8 cellular contexts compared by ENCODE assay signal in genomic region chr17:42675984-42676423, GRCh38. TPM values are rescaled to one million over a fixed set of nuclear protein-coding genes. Genes with fewer than 3 reads are reported as not detected.
DNase-seq lines count a peak whose midpoint lies in the region; ATAC-seq, FAIRE-seq and TF ChIP-seq lines count a peak whose summit lies in the region.

No MANE protein-coding gene starts in this region.

- peaks cover 59% of the 10 kb centered on the region for H3K27me3 ChIP-seq in ectodermal cell (ENCODE audit: control insufficient read depth, insufficient read depth, low read length, poor library complexity, severe bottlenecking)
- no peaks in the 10 kb centered on the region for H3K27me3 ChIP-seq in aorta (ENCODE audit: control insufficient read depth in 1 of 2, insufficient read depth in 2 of 2, low read length in 1 of 2)

- peaks cover 40% of the 10 kb centered on the region for H3K4me1 Mint-ChIP-seq in activated CD4-positive, alpha-beta T cell treated with anti-CD3 and anti-CD28 coated beads, Interleukin-2, amount 10 ng/mL, durations not matched to agents 24 days and 14 days

- WGBS in ectodermal cell, 2 experiments = 0 to 1% methylated on average over 41 of the region's 41 CpGs
- WGBS in mesodermal cell (ENCODE audit: insufficient coverage in 2 of 2), 2 experiments = 0 to 2% methylated on average over 33 to 36 of the region's 41 CpGs
- WGBS in aorta, 2 donors = 0% methylated on average over 41 of the region's 41 CpGs

- ATAC-seq in aorta (ENCODE audit: low FRiP score) (peak; percentile 2), GM21529 (IDR thresholded peaks at IDR 0.05; ENCODE audit: unreplicated experiment) (no peak)

- FAIRE-seq in RCC 7860 (lab: Jason Lieb, UNC) = no peak

- H3K27ac ChIP-seq in ectodermal cell (ENCODE audit: insufficient read depth, low read depth, low read length, poor library complexity, severe bottlenecking) (no peak overlapping the region), mesodermal cell (ENCODE audit: low read depth, low read length, severe bottlenecking) (peak overlapping the region; percentile 29), aorta (ENCODE audit: low read depth in 1 of 2, low read length in 2 of 2) (peak overlapping the region; percentile 28 to 72)

- peaks cover 39% of the 10 kb centered on the region for H3K27me3 Mint-ChIP-seq in activated CD4-positive, alpha-beta T cell treated with anti-CD3 and anti-CD28 coated beads, Interleukin-2, amount 10 ng/mL, durations not matched to agents 24 days and 14 days

- POLR2A ChIA-PET in GM10248 (lab: Yijun Ruan, JAX) = interaction anchor here (1.2 kb wide), 1 partner anchor 67 kb away, joined by 4 read pairs; the partner anchor contains the start of genes RETREG3 and TUBG1

- CTCF ChIA-PET in GM10248 (lab: Yijun Ruan, JAX) = interaction anchor here (0.9 to 6.5 kb wide), 8 partner anchors 8 to 98 kb away, joined by 3 to 97 read pairs (median 4); partner anchors contain the start of genes PSMC3IP, RETREG3 and TUBG1

- peak overlapping the region; percentile 20 for H3K27ac Mint-ChIP-seq in activated CD4-positive, alpha-beta T cell treated with anti-CD3 and anti-CD28 coated beads, Interleukin-2, amount 10 ng/mL, durations not matched to agents 24 days and 14 days

- H3K4me3 Mint-ChIP-seq in activated CD4-positive, alpha-beta T cell treated with anti-CD3 and anti-CD28 coated beads, Interleukin-2, amount 10 ng/mL, durations not matched to agents 24 days and 14 days = peak overlapping the region; percentile 81

- peaks cover 7% of the 10 kb centered on the region for H3K36me3 ChIP-seq in ectodermal cell (ENCODE audit: control insufficient read depth, insufficient read depth, low read length)
- peaks cover 27% of the 10 kb centered on the region for H3K36me3 ChIP-seq in mesodermal cell (ENCODE audit: control insufficient read depth, insufficient read depth, low read length)
- peaks cover 0 to 2% of the 10 kb centered on the region in 2 donors for H3K36me3 ChIP-seq in aorta (ENCODE audit: control insufficient read depth in 1 of 2, insufficient read depth in 2 of 2, low read length in 1 of 2)

- no peak for TF ChIP-seq CTCF in GM10248 (IDR thresholded peaks at IDR 0.05; ENCODE audit: control extremely low read depth, extremely low read depth, low read depth, missing control alignments)

- H3K4me3 ChIP-seq in ectodermal cell (ENCODE audit: insufficient read depth, low read depth, low read length) = peak overlapping the region; percentile 58
- H3K4me3 ChIP-seq in mesodermal cell (ENCODE audit: extremely low read depth, insufficient read depth, low read length, poor library complexity, severe bottlenecking) = peak overlapping the region; percentile 79
- H3K4me3 ChIP-seq in aorta (ENCODE audit: low read length in 2 of 2) = peak overlapping the region; percentile 60 to 70

- H3K9me3 ChIP-seq in ectodermal cell (ENCODE audit: control insufficient read depth, low read length) (no peaks in the 10 kb centered on the region), mesodermal cell (ENCODE audit: control insufficient read depth, low read length) (no peaks in the 10 kb centered on the region), aorta (ENCODE audit: control insufficient read depth, low read length) (no peaks in the 10 kb centered on the region)

- peak; percentile 77 for DNase-seq in activated CD4-positive, alpha-beta T cell treated with anti-CD3 and anti-CD28 coated beads, Interleukin-2, amount 10 ng/mL, durations not matched to agents 24 days and 14 days
- no peak for DNase-seq in activated CD4-positive, alpha-beta T cell treated with anti-CD3 and anti-CD28 coated beads for 4 hours
- DNase-seq in RCC 7860 (ENCODE audit: low spot score) (peak; percentile 8), aorta (peak; percentile 79 to 90), GM10248 (ENCODE audit: extremely low spot score) (no peak)

- intact Hi-C loops in activated CD4-positive, alpha-beta T cell treated with anti-CD3 and anti-CD28 coated beads, Interleukin-2, amount 10 ng/mL, durations not matched to agents 24 days and 14 days (cut with micrococcal nuclease) = loop anchor here (2.0 to 5.0 kb wide), 4 partner anchors 17 to 484 kb away; partner anchors contain the start of genes EZH1, GHDC, TUBG2 and WNK4
- intact Hi-C loops in aorta (cut with DNase I) = no loop called here

- H3K4me1 ChIP-seq in ectodermal cell (ENCODE audit: control insufficient read depth, insufficient read depth, low read length) (peaks cover 47% of the 10 kb centered on the region), mesodermal cell (ENCODE audit: control insufficient read depth, insufficient read depth, low read length, poor library complexity, severe bottlenecking) (peaks cover 33% of the 10 kb centered on the region), aorta (ENCODE audit: control insufficient read depth in 1 of 2, insufficient read depth in 2 of 2, low read length in 2 of 2) (no peaks in the 10 kb centered on the region)

- H3K36me3 Mint-ChIP-seq in activated CD4-positive, alpha-beta T cell treated with anti-CD3 and anti-CD28 coated beads, Interleukin-2, amount 10 ng/mL, durations not matched to agents 24 days and 14 days (ENCODE audit: low read depth) = no peaks in the 10 kb centered on the region

- no peaks in the 10 kb centered on the region for H3K9me3 Mint-ChIP-seq in activated CD4-positive, alpha-beta T cell treated with anti-CD3 and anti-CD28 coated beads, Interleukin-2, amount 10 ng/mL, durations not matched to agents 24 days and 14 days

RNA-seq across cellular contexts. Expression of gene PLEKHH3, which starts 0.8 kb away (rescaled TPM):
- 0.77 and 1.1 TPM in 2 replicates for total RNA-seq in activated CD4-positive, alpha-beta T cell treated with anti-CD3 and anti-CD28 coated beads, Interleukin-2, amount 10 ng/mL, durations not matched to agents 24 days and 14 days
- polyA plus RNA-seq in ectodermal cell (2013, experiment 1 of 4) = 21.4 TPM
- 18.9 TPM for polyA plus RNA-seq in ectodermal cell (2013, experiment 2 of 4)
- 16.7 TPM for polyA plus RNA-seq in ectodermal cell (2013, experiment 3 of 4)
- 16.9 TPM for polyA plus RNA-seq in ectodermal cell (2013, experiment 4 of 4)
- polyA plus RNA-seq in mesodermal cell (2013, experiment 1 of 2) = 17.2 TPM
- 12.4 TPM for polyA plus RNA-seq in mesodermal cell (2013, experiment 2 of 2)
- total RNA-seq in aorta = 10 to 100 TPM; 27.0 to 47.5 TPM
- polyA plus RNA-seq in aorta = 10 to 100 TPM; 10.0 to 59.3 TPM

RNA-seq across cellular contexts. Expression of gene CCR10, which starts 5.6 kb away (rescaled TPM):
- total RNA-seq in activated CD4-positive, alpha-beta T cell treated with anti-CD3 and anti-CD28 coated beads, Interleukin-2, amount 10 ng/mL, durations not matched to agents 24 days and 14 days = 0.17 and 0.75 TPM in 2 replicates
- polyA plus RNA-seq in ectodermal cell (2013, experiment 1 of 4) = 1.9 TPM
- 1.6 TPM for polyA plus RNA-seq in ectodermal cell (2013, experiment 2 of 4)
- polyA plus RNA-seq in ectodermal cell (2013, experiment 3 of 4) = 2.1 TPM
- polyA plus RNA-seq in ectodermal cell (2013, experiment 4 of 4) = 1.6 TPM
- 1.1 TPM for polyA plus RNA-seq in mesodermal cell (2013, experiment 1 of 2)
- polyA plus RNA-seq in mesodermal cell (2013, experiment 2 of 2) = 1.8 TPM
- total RNA-seq in aorta = 1 to 10 TPM; 2.5 to 3.4 TPM
- polyA plus RNA-seq in aorta = 1 to 10 TPM in 1 of 2 donors, under 1 TPM in 1; 0.50 to 3.7 TPM

RNA-seq across cellular contexts. Expression of gene CNTNAP1, which starts 6.3 kb away (rescaled TPM):
- total RNA-seq in activated CD4-positive, alpha-beta T cell treated with anti-CD3 and anti-CD28 coated beads, Interleukin-2, amount 10 ng/mL, durations not matched to agents 24 days and 14 days = 3.0 and 3.2 TPM in 2 replicates
- polyA plus RNA-seq in ectodermal cell (2013, experiment 1 of 4) = 39.2 TPM
- polyA plus RNA-seq in ectodermal cell (2013, experiment 2 of 4) = 40.5 TPM
- 32.3 TPM for polyA plus RNA-seq in ectodermal cell (2013, experiment 3 of 4)
- polyA plus RNA-seq in ectodermal cell (2013, experiment 4 of 4) = 34.2 TPM
- polyA plus RNA-seq in mesodermal cell (2013, experiment 1 of 2) = 14.5 TPM
- 13.9 TPM for polyA plus RNA-seq in mesodermal cell (2013, experiment 2 of 2)
- total RNA-seq in aorta = 10 to 100 TPM in 1 of 2 donors, 1 to 10 TPM in 1; 7.6 to 25.8 TPM
- 10 to 100 TPM in 1 of 2 donors, 1 to 10 TPM in 1; 1.0 to 11.5 TPM for polyA plus RNA-seq in aorta

RNA-seq across cellular contexts. Expression of gene TUBG2, which starts 16.9 kb away (rescaled TPM):
- 11.8 and 12.9 TPM in 2 replicates for total RNA-seq in activated CD4-positive, alpha-beta T cell treated with anti-CD3 and anti-CD28 coated beads, Interleukin-2, amount 10 ng/mL, durations not matched to agents 24 days and 14 days
- 28.1 TPM for polyA plus RNA-seq in ectodermal cell (2013, experiment 1 of 4)
- polyA plus RNA-seq in ectodermal cell (2013, experiment 2 of 4) = 23.8 TPM
- 24.7 TPM for polyA plus RNA-seq in ectodermal cell (2013, experiment 3 of 4)
- 25.4 TPM for polyA plus RNA-seq in ectodermal cell (2013, experiment 4 of 4)
- 28.4 TPM for polyA plus RNA-seq in mesodermal cell (2013, experiment 1 of 2)
- polyA plus RNA-seq in mesodermal cell (2013, experiment 2 of 2) = 25.0 TPM
- 10 to 100 TPM; 23.4 to 42.6 TPM for total RNA-seq in aorta
- polyA plus RNA-seq in aorta = 10 to 100 TPM; 23.9 to 72.2 TPM

Comparison
In these comparisons a context has a peak if more than half of its experiments do, and no peak if none do; other contexts are left out.
1. DNase-seq: peak in activated CD4-positive, alpha-beta T cell treated with anti-CD3 and anti-CD28 coated beads, Interleukin-2, amount 10 ng/mL, durations not matched to agents 24 days and 14 days (single experiment), RCC 7860 (single experiment) and aorta (2 of 2); none in activated CD4-positive, alpha-beta T cell treated with anti-CD3 and anti-CD28 coated beads for 4 hours (0 of 2) and GM10248 (single experiment).
2. RNA of gene PLEKHH3, which starts 0.8 kb away (total RNA-seq): 27.0 to 47.5 TPM in aorta; 0.77 to 1.1 TPM in activated CD4-positive, alpha-beta T cell treated with anti-CD3 and anti-CD28 coated beads, Interleukin-2, amount 10 ng/mL, durations not matched to agents 24 days and 14 days; every median in the first group is over 10 times any median in the second.
3. Peak in every context shown above with its lines, with median percentiles within 50 percentile points of each other: H3K4me3 ChIP-seq.